ENCODE assay signal across 23 cellular contexts in genomic region chr16:78388920-78389564, GRCh38.
"Had no signal": no experiment of that assay in that cellular context is flagged by ENCODE, and none has a peak within 500 bp of the region (broad histone marks: within the 10 kb centered on the region; RNA-seq: fewer than 3 reads in every experiment).

No MANE protein-coding gene starts in this region.

- H3K4me1 ChIP-seq: breast epithelium, SJSA1 had no signal

- ATAC-seq: activated CD8-positive, alpha-beta T cell treated with anti-CD3 and anti-CD28 coated beads, Interleukin-2, amount 10 ng/mL, durations not matched to agents 7 days and 5 days; SK-N-SH treated with all-trans-retinoic acid at 6 μM for 48 hours had no signal

- H3K27me3 ChIP-seq: breast epithelium, SJSA1 had no signal

- H3K4me3 ChIP-seq: breast epithelium, PC-9, SJSA1 had no signal

- H3K36me3 ChIP-seq: breast epithelium, SJSA1, WERI-Rb-1 had no signal

- H3K4me2 ChIP-seq: PC-9 had no signal

- H2AFZ ChIP-seq: PC-9 had no signal

- H3K9me3 ChIP-seq: breast epithelium had no signal

- H3K27ac ChIP-seq: breast epithelium, PC-9, SJSA1, WERI-Rb-1 had no signal

- DNase-seq: activated CD4-positive, alpha-beta T cell treated with anti-CD3 and anti-CD28 coated beads for 4 hours; activated CD4-positive, alpha-beta T cell treated with anti-CD3 and anti-CD28 coated beads, Interleukin-2, amount 50 U/mL, for 4 hours; activated CD8-positive, alpha-beta memory T cell treated with anti-CD3 and anti-CD28 coated beads, Interleukin-2, amount 50 U/mL, for 48 hours; activated CD8-positive, alpha-beta T cell treated with anti-CD3 and anti-CD28 coated beads, Interleukin-2, amount 10 ng/mL, durations not matched to agents 7 days and 5 days; activated effector memory CD4-positive, alpha-beta T cell treated with Interleukin-2 at 50 U/mL for 16 hours; activated naive CD4-positive, alpha-beta T cell; activated T-cell treated with anti-CD3 and anti-CD28 coated beads, Interleukin-2, amount 50 U/mL, for 1 hour; aorta; central memory CD4-positive, alpha-beta T cell; KG1; NCI-H1048; NCI-H146; NCI-H2029; NCI-H2107; NCI-H510A treated with DMSO at 0.1 percent for 48 hours; NCI-H69; PC-9; SHP77; SW 1271; WERI-Rb-1 had no signal
